ENCODE assay signal across 8 cellular contexts in genomic region chr12:103800252-103800771, GRCh38. TPM values are rescaled to one million over a fixed set of nuclear protein-coding genes. Genes with fewer than 3 reads are reported as not detected.
A peak's percentile ranks its signal among the peaks of the same experiment; 100 is the strongest.
DNase-seq lines count a peak whose midpoint lies in the region; ATAC-seq and TF ChIP-seq lines count a peak whose summit lies in the region.

No MANE protein-coding gene starts in this region.

- H3K9me3 ChIP-seq in mucosa of rectum (ENCODE audit: control insufficient read depth in 2 of 2, low read length in 2 of 2) = no peaks in the 10 kb centered on the region

- CTCF ChIA-PET in activated CD4-positive, alpha-beta T cell treated with anti-CD3 and anti-CD28 coated beads, Interleukin-2, amount 10 ng/mL, durations not matched to agents 7 days and 5 days (lab: Charles Lee) = interaction anchor here (0.8 kb wide), 1 partner anchor 8 kb away, joined by 4 read pairs; no protein-coding TSS in a partner anchor

- H3K27me3 ChIP-seq in mucosa of rectum (ENCODE audit: control insufficient read depth in 2 of 2, insufficient read depth in 2 of 2, low read length in 2 of 2) = no peaks in the 10 kb centered on the region

- peaks cover 3% of the 10 kb centered on the region for H3K4me1 Mint-ChIP-seq in activated CD4-positive, alpha-beta T cell treated with anti-CD3 and anti-CD28 coated beads, Interleukin-2, amount 10 ng/mL, durations not matched to agents 7 days and 5 days
- no peaks in the 10 kb centered on the region for H3K4me1 Mint-ChIP-seq in stimulated activated memory B cell treated with anti-CD40 and anti-IgM and Interleukin-4, amounts not matched to agents 10 μg/mL and 1 μg/mL and 100 μg/mL, for 72 hours

- no peak for TF ChIP-seq CTCF in coronary artery (IDR thresholded peaks at IDR 0.05)

- H3K4me3 ChIP-seq in coronary artery (peak overlapping the region; percentile 21), mucosa of rectum (ENCODE audit: low read length in 2 of 2) (peak overlapping the region; percentile 28 to 45)

- no peak for ATAC-seq in stimulated activated memory B cell treated with anti-CD40 and anti-IgM and Interleukin-4, amounts not matched to agents 10 μg/mL and 1 μg/mL and 100 μg/mL, for 72 hours
- ATAC-seq in HG03135 (IDR thresholded peaks at IDR 0.05; ENCODE audit: unreplicated experiment) = no peak

- DNase-seq in AG08395 (ENCODE audit: low spot score) = peak; percentile 58
- peak; percentile 55 for DNase-seq in NCI-H2107 (lab: John Stamatoyannopoulos, UW)
- DNase-seq in coronary artery (ENCODE audit: low spot score) = peak; percentile 81
- no peak for DNase-seq in activated CD4-positive, alpha-beta T cell treated with anti-CD3 and anti-CD28 coated beads, Interleukin-2, amount 10 ng/mL, durations not matched to agents 7 days and 5 days
- no peak for DNase-seq in stimulated activated CD4-positive, alpha-beta T cell treated with anti-CD3 and anti-CD28 coated beads, Interleukin-4, amount 100 ng/mL, for 24 hours

- H3K9me3 Mint-ChIP-seq in activated CD4-positive, alpha-beta T cell treated with anti-CD3 and anti-CD28 coated beads, Interleukin-2, amount 10 ng/mL, durations not matched to agents 7 days and 5 days = no peaks in the 10 kb centered on the region
- H3K9me3 Mint-ChIP-seq in stimulated activated memory B cell treated with anti-CD40 and anti-IgM and Interleukin-4, amounts not matched to agents 10 μg/mL and 1 μg/mL and 100 μg/mL, for 72 hours = peaks cover 3% of the 10 kb centered on the region

- peaks cover 0 to 2% of the 10 kb centered on the region in 2 donors for H3K36me3 ChIP-seq in mucosa of rectum (ENCODE audit: control insufficient read depth in 2 of 2, insufficient read depth in 2 of 2, low read length in 2 of 2)

- peak overlapping the region; percentile 74 to 78 for H3K27ac ChIP-seq in coronary artery
- H3K27ac ChIP-seq in mucosa of rectum (ENCODE audit: low read depth in 2 of 2, low read length in 2 of 2) = peak overlapping the region; percentile 49 to 62

- H3K4me1 ChIP-seq in mucosa of rectum (ENCODE audit: control insufficient read depth in 2 of 2, insufficient read depth in 2 of 2, low read length in 2 of 2) = peaks cover 12 to 19% of the 10 kb centered on the region in 2 donors

- H3K27me3 Mint-ChIP-seq in activated CD4-positive, alpha-beta T cell treated with anti-CD3 and anti-CD28 coated beads, Interleukin-2, amount 10 ng/mL, durations not matched to agents 7 days and 5 days = no peaks in the 10 kb centered on the region
- no peaks in the 10 kb centered on the region for H3K27me3 Mint-ChIP-seq in stimulated activated memory B cell treated with anti-CD40 and anti-IgM and Interleukin-4, amounts not matched to agents 10 μg/mL and 1 μg/mL and 100 μg/mL, for 72 hours

- POLR2A ChIA-PET in activated CD4-positive, alpha-beta T cell treated with anti-CD3 and anti-CD28 coated beads, Interleukin-2, amount 10 ng/mL, durations not matched to agents 7 days and 5 days (lab: Charles Lee) = no interaction called here

- H3K9ac ChIP-seq in mucosa of rectum (ENCODE audit: low read depth in 1 of 2, low read length in 2 of 2) = peak overlapping the region; percentile 32 to 48

- H3K36me3 Mint-ChIP-seq in activated CD4-positive, alpha-beta T cell treated with anti-CD3 and anti-CD28 coated beads, Interleukin-2, amount 10 ng/mL, durations not matched to agents 7 days and 5 days (ENCODE audit: low read depth) = peaks cover 3% of the 10 kb centered on the region
- peaks cover 63% of the 10 kb centered on the region for H3K36me3 Mint-ChIP-seq in stimulated activated memory B cell treated with anti-CD40 and anti-IgM and Interleukin-4, amounts not matched to agents 10 μg/mL and 1 μg/mL and 100 μg/mL, for 72 hours

- no peak overlapping the region for H3K27ac Mint-ChIP-seq in activated CD4-positive, alpha-beta T cell treated with anti-CD3 and anti-CD28 coated beads, Interleukin-2, amount 10 ng/mL, durations not matched to agents 7 days and 5 days
- no peak overlapping the region for H3K27ac Mint-ChIP-seq in stimulated activated memory B cell treated with anti-CD40 and anti-IgM and Interleukin-4, amounts not matched to agents 10 μg/mL and 1 μg/mL and 100 μg/mL, for 72 hours

- H3K4me3 Mint-ChIP-seq in activated CD4-positive, alpha-beta T cell treated with anti-CD3 and anti-CD28 coated beads, Interleukin-2, amount 10 ng/mL, durations not matched to agents 7 days and 5 days = no peak overlapping the region
- H3K4me3 Mint-ChIP-seq in stimulated activated memory B cell treated with anti-CD40 and anti-IgM and Interleukin-4, amounts not matched to agents 10 μg/mL and 1 μg/mL and 100 μg/mL, for 72 hours = no peak overlapping the region

RNA-seq across cellular contexts. Expression of gene NT5DC3, which starts 40.7 kb away (rescaled TPM):
- 1 to 10 TPM; 3.5 to 4.3 TPM for total RNA-seq in activated CD4-positive, alpha-beta T cell treated with anti-CD3 and anti-CD28 coated beads, Interleukin-2, amount 10 ng/mL, durations not matched to agents 7 days and 5 days

Comparison
In these comparisons a context has a peak if more than half of its experiments do, and no peak if none do; other contexts are left out.
1. DNase-seq: peak in AG08395 (single experiment), NCI-H2107 (single experiment) and coronary artery (single experiment); none in activated CD4-positive, alpha-beta T cell treated with anti-CD3 and anti-CD28 coated beads, Interleukin-2, amount 10 ng/mL, durations not matched to agents 7 days and 5 days (single experiment) and stimulated activated CD4-positive, alpha-beta T cell treated with anti-CD3 and anti-CD28 coated beads, Interleukin-4, amount 100 ng/mL, for 24 hours (single experiment).